In genomic region chr16:4245400-4245799, GRCh38 we compare ENCODE assay signal across 27 cellular contexts. TPM values are rescaled to one million over a fixed set of nuclear protein-coding genes. Genes with fewer than 3 reads are reported as not detected.
DNase-seq lines count a peak whose midpoint lies in the region; ATAC-seq and TF ChIP-seq lines count a peak whose summit lies in the region.
"Had no signal": no experiment of that assay in that cellular context is flagged by ENCODE, and none has a peak within 500 bp of the region (broad histone marks: within the 10 kb centered on the region; RNA-seq: fewer than 3 reads in every experiment).

No MANE protein-coding gene starts in this region.

- TF ChIP-seq CTCF in fibroblast of pulmonary artery (IDR thresholded peaks at IDR 0.05; ENCODE audit: low read length, missing control alignments): no peak
- no peak for TF ChIP-seq CTCF in WTC11 (IDR thresholded peaks at IDR 0.05)

- POLR2A ChIA-PET in WTC11 (lab: Charles Lee): interaction anchor here (1.3 kb wide), 1 partner anchor 9 kb away, joined by 3 read pairs; no protein-coding TSS in a partner anchor

- H3K36me3 Mint-ChIP-seq in WTC11: peaks cover 6% of the 10 kb centered on the region; the same call in 1 of the 2 replicates
- H3K36me3 Mint-ChIP-seq: CD4-positive, alpha-beta memory T cell; memory B cell; natural killer cell; stimulated activated memory B cell treated with anti-CD40 and anti-IgM and Interleukin-4, amounts not matched to agents 10 μg/mL and 1 μg/mL and 100 μg/mL, for 72 hours had no signal

- intact Hi-C loops in right cardiac atrium (cut with DNase I) (loop anchor here in 1 of 4 donors (10.0 kb wide), 1 partner anchor 131 kb away; the partner anchor contains the start of gene ADCY9), left ventricle myocardium superior (cut with micrococcal nuclease) (no loop called here)

- no peaks in the 10 kb centered on the region; the same call in 1 of the 2 replicates for H3K27me3 Mint-ChIP-seq in WTC11 (ENCODE audit: low read depth)
- H3K27me3 Mint-ChIP-seq: activated CD8-positive, alpha-beta T cell treated with anti-CD3 and anti-CD28 coated beads for 36 hours; CD4-positive, alpha-beta memory T cell had no signal

- H3K9me3 Mint-ChIP-seq in WTC11: peaks cover 11% of the 10 kb centered on the region
- H3K9me3 Mint-ChIP-seq: activated CD8-positive, alpha-beta T cell treated with anti-CD3 and anti-CD28 coated beads for 36 hours; activated naive CD4-positive, alpha-beta T cell treated with anti-CD3 and anti-CD28 coated beads for 36 hours; central memory CD8-positive, alpha-beta T cell; memory B cell; natural killer cell; stimulated activated memory B cell treated with anti-CD40 and anti-IgM and Interleukin-4, amounts not matched to agents 10 μg/mL and 1 μg/mL and 100 μg/mL, for 72 hours; T-helper 2 cell treated with Interferon-gamma antibody and Interleukin-4, amounts not matched to agents 5 μg/mL and 100 μg/mL, for 36 hours had no signal

- no peak overlapping the region for H3K27ac ChIP-seq in right cardiac atrium (ENCODE audit: low read length)
- H3K27ac ChIP-seq: dorsolateral prefrontal cortex, epithelial cell of prostate, thoracic aorta had no signal

- H3K9me3 ChIP-seq in right cardiac atrium (ENCODE audit: control insufficient read depth, low read length): no peaks in the 10 kb centered on the region
- H3K9me3 ChIP-seq: thoracic aorta had no signal

- peaks cover 3% of the 10 kb centered on the region for H3K4me1 ChIP-seq in right cardiac atrium (ENCODE audit: control insufficient read depth, insufficient read depth, low read length)

- CTCF ChIA-PET in WTC11 (lab: Charles Lee): interaction anchor here (0.6 to 4.9 kb wide), 7 partner anchors 8 to 277 kb away, joined by 3 to 30 read pairs (median 4); no protein-coding TSS in a partner anchor

- H3K4me3 ChIP-seq in right cardiac atrium (ENCODE audit: low read length) (no peak overlapping the region), fibroblast of pulmonary artery (replicated peaks; ENCODE audit: low read depth, low read length) (no peak overlapping the region)
- H3K4me3 ChIP-seq: dorsolateral prefrontal cortex, GM12878, thoracic aorta had no signal

- 53% methylated on average over 9 of the region's 9 CpGs for WGBS in right cardiac atrium

- no peak overlapping the region for H3K27ac Mint-ChIP-seq in WTC11
- H3K27ac Mint-ChIP-seq: activated CD8-positive, alpha-beta T cell treated with anti-CD3 and anti-CD28 coated beads for 36 hours; activated naive CD4-positive, alpha-beta T cell treated with anti-CD3 and anti-CD28 coated beads for 36 hours; CD4-positive, alpha-beta memory T cell; memory B cell; natural killer cell; stimulated activated memory B cell treated with anti-CD40 and anti-IgM and Interleukin-4, amounts not matched to agents 10 μg/mL and 1 μg/mL and 100 μg/mL, for 72 hours; T-helper 2 cell treated with Interferon-gamma antibody and Interleukin-4, amounts not matched to agents 5 μg/mL and 100 μg/mL, for 36 hours had no signal

- peaks cover 19% of the 10 kb centered on the region for H3K4me1 Mint-ChIP-seq in WTC11
- H3K4me1 Mint-ChIP-seq: central memory CD8-positive, alpha-beta T cell; natural killer cell; stimulated activated memory B cell treated with anti-CD40 and anti-IgM and Interleukin-4, amounts not matched to agents 10 μg/mL and 1 μg/mL and 100 μg/mL, for 72 hours had no signal

- peak in 2 of 3 donors; percentile 36 to 58 for DNase-seq in right cardiac atrium
- DNase-seq in left ventricle myocardium superior: no peak
- peak; percentile 65 for DNase-seq in NOMO-1 treated with dmso at 0.1 percent for 144 hours (lab: John Stamatoyannopoulos, UW; ENCODE audit: unreplicated experiment)
- peak; percentile 46 for DNase-seq in fibroblast of pulmonary artery (ENCODE audit: low read depth)
- DNase-seq in DMS153 treated with DMSO at 0.1 percent for 48 hours (lab: John Stamatoyannopoulos, UW; ENCODE audit: unreplicated experiment): no peak
- no peak for DNase-seq in WTC11 (ENCODE audit: low spot score)
- DNase-seq: activated CD8-positive, alpha-beta T cell treated with anti-CD3 and anti-CD28 coated beads for 36 hours; activated naive CD4-positive, alpha-beta T cell treated with anti-CD3 and anti-CD28 coated beads for 36 hours; CD4-positive, alpha-beta memory T cell; dorsolateral prefrontal cortex; natural killer cell; NCI-H1417 treated with DMSO at 0.1 percent for 48 hours; NCI-H69; PC-3; posterior cingulate gyrus; stimulated activated CD4-positive, alpha-beta T cell treated with anti-CD3 and anti-CD28 coated beads, Interleukin-1b, Interleukin-23, amount 100 ng/mL, for 48 hours had no signal

- H3K27me3 ChIP-seq in right cardiac atrium (ENCODE audit: control insufficient read depth, insufficient read depth): no peaks in the 10 kb centered on the region
- H3K27me3 ChIP-seq: dorsolateral prefrontal cortex had no signal

- ATAC-seq in right cardiac atrium: no peak
- no peak for ATAC-seq in left ventricle myocardium superior
- ATAC-seq in WTC11: no peak
- no peak for ATAC-seq in HG02763 (IDR thresholded peaks at IDR 0.05; ENCODE audit: unreplicated experiment)
- ATAC-seq in GM21381 (IDR thresholded peaks at IDR 0.05; ENCODE audit: unreplicated experiment): no peak
- ATAC-seq: activated CD8-positive, alpha-beta T cell treated with anti-CD3 and anti-CD28 coated beads for 36 hours; GM12878; natural killer cell; PC-3; stimulated activated memory B cell treated with anti-CD40 and anti-IgM and Interleukin-4, amounts not matched to agents 10 μg/mL and 1 μg/mL and 100 μg/mL, for 72 hours had no signal

- no peak overlapping the region for H3K4me3 Mint-ChIP-seq in WTC11
- H3K4me3 Mint-ChIP-seq: activated CD8-positive, alpha-beta T cell treated with anti-CD3 and anti-CD28 coated beads for 36 hours; activated naive CD4-positive, alpha-beta T cell treated with anti-CD3 and anti-CD28 coated beads for 36 hours; CD4-positive, alpha-beta memory T cell; central memory CD8-positive, alpha-beta T cell; memory B cell; natural killer cell; stimulated activated memory B cell treated with anti-CD40 and anti-IgM and Interleukin-4, amounts not matched to agents 10 μg/mL and 1 μg/mL and 100 μg/mL, for 72 hours; T-helper 2 cell treated with Interferon-gamma antibody and Interleukin-4, amounts not matched to agents 5 μg/mL and 100 μg/mL, for 36 hours had no signal

TF ChIP-seq in WTC11, 78 proteins besides CTCF, POLR2A, EP300 and RAD21 (continues in another document):
- no peak for TF ChIP-seq PRDM15 (CRISPR knock-in tag; IDR thresholded peaks at IDR 0.05)
- TF ChIP-seq GRHL2 (CRISPR knock-in tag; IDR thresholded peaks at IDR 0.05; ENCODE audit: insufficient replicate concordance, severe bottlenecking): no peak
- TF ChIP-seq STAT6 (CRISPR knock-in tag; conservative IDR thresholded peaks at IDR 0.05; ENCODE audit: low read depth): no peak

RNA-seq across cellular contexts. Expression of gene SRL, which starts 3.5 kb away (rescaled TPM):
- total RNA-seq in right cardiac atrium (100 to 1,000 TPM; 338 to 395 (median 359) TPM), left ventricle myocardium superior (426 TPM), WTC11 (2021) (0.11 TPM in 1 of 3 replicates, not detected in the others)
- polyA plus RNA-seq in right cardiac atrium: 255 TPM
- total RNA-seq: activated CD8-positive, alpha-beta T cell treated with anti-CD3 and anti-CD28 coated beads for 36 hours; activated naive CD4-positive, alpha-beta T cell treated with anti-CD3 and anti-CD28 coated beads for 36 hours; CD4-positive, alpha-beta memory T cell; GM12878; H1; natural killer cell; PC-3; SK-MEL-5 had no signal
- polyA plus RNA-seq: CD4-positive, alpha-beta memory T cell; GM12878 had no signal

RNA-seq across cellular contexts. Expression of gene TFAP4, which starts 27.4 kb away (rescaled TPM):
- total RNA-seq in right cardiac atrium (1 to 10 TPM; 2.3 to 4.2 (median 3.5) TPM), left ventricle myocardium superior (4.7 TPM), WTC11 (2021) (31.9 to 36.5 TPM (median 34.2 TPM) in 3 replicates)
- polyA plus RNA-seq in right cardiac atrium: 2.1 TPM

Comparison
In these comparisons a context has a peak if more than half of its experiments do, and no peak if none do; other contexts are left out.
1. DNase-seq: peak in right cardiac atrium (2 of 3), NOMO-1 treated with dmso at 0.1 percent for 144 hours (single experiment) and fibroblast of pulmonary artery (single experiment); none in left ventricle myocardium superior (single experiment), DMS153 treated with DMSO at 0.1 percent for 48 hours (single experiment) and WTC11 (single experiment).
2. RNA of gene SRL, which starts 3.5 kb away (total RNA-seq): 426 TPM in left ventricle myocardium superior (single experiment) and 338 to 395 TPM in right cardiac atrium; 0.11 TPM in WTC11; every median in the first group is over 100 times any median in the second.